In genomic region chr1:10779201-10779600, GRCh38 we compare ENCODE assay signal across 9 cellular contexts. TPM values are rescaled to one million over a fixed set of nuclear protein-coding genes. Genes with fewer than 3 reads are reported as not detected.
DNase-seq lines count a peak whose midpoint lies in the region; ATAC-seq and TF ChIP-seq lines count a peak whose summit lies in the region.
"Had no signal": no experiment of that assay in that cellular context is flagged by ENCODE, and none has a peak within 500 bp of the region (broad histone marks: within the 10 kb centered on the region; RNA-seq: fewer than 3 reads in every experiment).

No MANE protein-coding gene starts in this region.

- POLR2A ChIA-PET in PC-3 (lab: Charles Lee; ENCODE audit: unreplicated experiment), result interaction anchor here (0.7 kb wide), 1 partner anchor 18 kb away, joined by 13 read pairs; no protein-coding TSS in a partner anchor

- CTCF ChIA-PET in PC-3 (lab: Charles Lee), result no interaction called here

- ATAC-seq in PC-3 (peak; percentile 98), HG03460 (IDR thresholded peaks at IDR 0.05; ENCODE audit: unreplicated experiment) (no peak)

- intact Hi-C loops in PC-3 (cut with micrococcal nuclease) (loop anchor here (2.0 kb wide), 1 partner anchor 18 kb away; no protein-coding TSS in a partner anchor), left ventricle myocardium inferior (cut with micrococcal nuclease) (no loop called here)

- DNase-seq in A172 (ENCODE audit: low spot score), result peak; percentile 76
- DNase-seq in M059J (ENCODE audit: low read depth), result peak; percentile 86
- peak; percentile 92 for DNase-seq in PC-3
- DNase-seq in left ventricle myocardium inferior, result no peak
- no peak for DNase-seq in GM13976 (ENCODE audit: low spot score)
- DNase-seq in NOMO-1 treated with DMSO at 0.1 percent for 48 hours (lab: John Stamatoyannopoulos, UW; ENCODE audit: unreplicated experiment), result no peak
- no peak for DNase-seq in stimulated activated CD8-positive, alpha-beta memory T cell treated with anti-CD3 and anti-CD28 coated beads, Interleukin-4, amount 100 ng/mL, for 48 hours
- DNase-seq: occipital lobe had no signal

- no peaks in the 10 kb centered on the region for H3F3A ChIP-seq in PC-3 (ENCODE audit: low read length, unreplicated experiment)

- in situ Hi-C loops in GM13976 (cut with MboI; ENCODE audit: low sequenced_read_pairs, unreplicated experiment), result no loop called here

- H3K4me1 ChIP-seq in PC-3 (ENCODE audit: insufficient read depth, low read length), result peaks cover 26% of the 10 kb centered on the region
- H3K4me1 ChIP-seq in left ventricle myocardium inferior, result peaks cover 89% of the 10 kb centered on the region

- H3K27ac ChIP-seq in PC-3 (ENCODE audit: low read length), result peak overlapping the region; percentile 80
- H3K27ac ChIP-seq in left ventricle myocardium inferior (replicated peaks), result peak overlapping the region; percentile 9

- no peaks in the 10 kb centered on the region for H3K9me3 ChIP-seq in PC-3 (ENCODE audit: low read length)
- H3K9me3 ChIP-seq in left ventricle myocardium inferior (replicated peaks), result no peaks in the 10 kb centered on the region

- H2AFZ ChIP-seq in PC-3 (ENCODE audit: low read length), result peak overlapping the region; percentile 61

- peak overlapping the region; percentile 42; the same call in 1 of the 2 replicates for H3K4me3 ChIP-seq in PC-3 (ENCODE audit: low read length)
- H3K4me3 ChIP-seq in left ventricle myocardium inferior, result no peak overlapping the region

- H3K4me2 ChIP-seq in PC-3 (ENCODE audit: low read length), result peak overlapping the region; percentile 56

- H4K20me1 ChIP-seq in PC-3 (ENCODE audit: low read length), result no peaks in the 10 kb centered on the region

- TF ChIP-seq CTCF in PC-3 (conservative IDR thresholded peaks at IDR 0.05; ENCODE audit: low read depth, low read length), result no peak
- TF ChIP-seq CTCF in left ventricle myocardium inferior (IDR thresholded peaks at IDR 0.05; ENCODE audit: borderline replicate concordance), result no peak
- no peak for TF ChIP-seq CTCF in GM13976 (IDR thresholded peaks at IDR 0.05; ENCODE audit: borderline replicate concordance, control extremely low read depth, extremely low read depth, insufficient read depth, missing control alignments)

- H3K79me2 ChIP-seq in PC-3 (ENCODE audit: low read length), result peaks cover 7% of the 10 kb centered on the region; the same call in 1 of the 2 replicates

- H3K9ac ChIP-seq in PC-3 (ENCODE audit: low read length), result peak overlapping the region; percentile 57

- no peaks in the 10 kb centered on the region for H3K36me3 ChIP-seq in PC-3 (ENCODE audit: low read depth, low read length)
- H3K36me3 ChIP-seq in left ventricle myocardium inferior, result no peaks in the 10 kb centered on the region

- no TSS peak for BruUV-seq in PC-3 (replicated peaks; lab: Mats Ljungman, UMichigan)

- no peaks in the 10 kb centered on the region for H3K27me3 ChIP-seq in PC-3 (ENCODE audit: low read length)
- H3K27me3 ChIP-seq in left ventricle myocardium inferior (ENCODE audit: low read depth), result no peaks in the 10 kb centered on the region

- H3K9me2 ChIP-seq in PC-3 (replicated peaks; ENCODE audit: low read length), result no peaks in the 10 kb centered on the region

RNA-seq across cellular contexts. Expression of gene CASZ1, which starts 17.2 kb away (rescaled TPM):
- 1.1 and 1.6 TPM in 2 replicates for total RNA-seq in A172 (2014; rRNA removed; shearing (Covaris generic))
- total RNA-seq in M059J (2014; rRNA removed; shearing (Covaris generic)), result 1.8 and 6.0 TPM in 2 replicates
- total RNA-seq in PC-3 (2014; rRNA removed), result 12.8 and 21.4 TPM in 2 replicates
- 56.3 TPM for total RNA-seq in left ventricle myocardium inferior

Comparison
In these comparisons a context has a peak if more than half of its experiments do, and no peak if none do; other contexts are left out.
1. DNase-seq: peak in A172 (single experiment), M059J (single experiment) and PC-3 (single experiment); none in left ventricle myocardium inferior (single experiment), GM13976 (single experiment), NOMO-1 treated with DMSO at 0.1 percent for 48 hours (single experiment) and stimulated activated CD8-positive, alpha-beta memory T cell treated with anti-CD3 and anti-CD28 coated beads, Interleukin-4, amount 100 ng/mL, for 48 hours (single experiment).